ENCODE assay signal across 9 cellular contexts in the genomic region with DNA sequence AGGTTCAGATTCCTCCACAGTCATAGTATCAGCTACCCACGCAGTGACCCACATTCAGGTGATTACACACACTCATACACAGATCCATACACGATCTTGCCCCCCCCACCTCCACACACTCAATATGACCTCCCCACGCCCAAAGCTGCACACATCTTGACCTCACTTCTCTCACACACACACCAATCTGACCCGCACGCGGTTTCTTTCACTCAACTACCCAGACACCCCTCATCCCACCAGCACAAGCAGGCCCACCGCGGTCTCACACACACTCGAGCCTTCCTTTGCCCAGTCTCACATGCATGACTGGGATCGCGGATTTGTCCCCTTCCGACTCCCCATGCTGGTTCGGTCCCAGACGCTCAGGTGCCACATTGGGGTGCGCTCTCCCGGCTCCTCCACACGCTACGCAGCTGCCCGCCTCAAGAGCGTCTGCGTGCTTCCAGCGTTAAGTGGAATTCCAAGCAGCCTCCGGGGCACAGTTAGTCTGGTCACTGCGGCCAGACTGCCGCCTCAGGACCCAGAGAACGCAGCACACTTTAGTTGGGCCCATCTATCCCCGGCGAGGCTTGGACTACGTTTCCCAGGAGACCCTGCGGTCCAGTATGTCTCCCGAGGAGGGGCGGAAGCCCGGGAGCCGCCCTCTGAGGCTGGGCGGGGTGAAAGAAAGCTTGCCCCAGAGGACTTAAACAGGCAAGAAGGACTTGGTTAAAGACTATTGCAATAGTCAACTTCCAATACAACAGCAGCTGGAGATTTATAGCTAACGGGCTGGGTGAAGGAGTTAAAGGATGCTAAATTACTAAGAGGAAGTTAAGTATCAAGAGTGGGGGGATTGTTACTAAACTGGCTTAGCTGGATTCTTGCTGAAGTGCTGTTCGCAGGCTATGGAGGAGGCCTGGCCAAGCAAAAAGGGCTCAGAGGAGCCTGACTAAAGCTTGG. TPM values are rescaled to one million over a fixed set of nuclear protein-coding genes. Genes with fewer than 3 reads are reported as not detected.
DNase-seq lines count a peak whose midpoint lies in the region; ATAC-seq and TF ChIP-seq lines count a peak whose summit lies in the region.
"Had no signal": no experiment of that assay in that cellular context is flagged by ENCODE, and none has a peak within 500 bp of the region (broad histone marks: within the 10 kb centered on the region; RNA-seq: fewer than 3 reads in every experiment).

No MANE protein-coding gene starts in this region.

- ATAC-seq in HG03442 (IDR thresholded peaks at IDR 0.05; ENCODE audit: unreplicated experiment) = peak; percentile 82

- POLR2A ChIA-PET in activated CD4-positive, alpha-beta memory T cell treated with anti-CD3 and anti-CD28 coated beads for 36 hours (lab: Charles Lee) = interaction anchor here (0.6 to 4.0 kb wide), 16 partner anchors 11 to 930 kb away, joined by 3 to 61 read pairs (median 4); partner anchors contain the start of genes ZNF146, ZNF382, ZNF529 and ZNF540

- DNase-seq in BE2C (peak; percentile 90), GM19238 (ENCODE audit: insufficient read length, low spot score) (peak; percentile 81), NCI-H69 (lab: John Stamatoyannopoulos, UW) (peak; percentile 95), ecto neural progenitor cell (ENCODE audit: low spot score) (peak; percentile 91), lower leg skin (ENCODE audit: low spot score in 2 of 2) (peak; percentile 91 to 97)
- DNase-seq in activated CD4-positive, alpha-beta memory T cell treated with anti-CD3 and anti-CD28 coated beads for 36 hours = peak; percentile 94
- peak; percentile 92 for DNase-seq in stimulated activated CD4-positive, alpha-beta T cell treated with anti-CD3 and anti-CD28 coated beads, Interleukin-4, amount 100 ng/mL, for 24 hours

- WGBS in lower leg skin, 2 donors = 0% methylated on average over 34 to 37 of the region's 37 CpGs

- no peaks in the 10 kb centered on the region for H3K36me3 ChIP-seq in BE2C

- H3K27me3 ChIP-seq in BE2C = no peaks in the 10 kb centered on the region

- peaks cover 9% of the 10 kb centered on the region for H3K4me1 Mint-ChIP-seq in activated CD4-positive, alpha-beta memory T cell treated with anti-CD3 and anti-CD28 coated beads for 36 hours (ENCODE audit: low read depth)

- CTCF ChIA-PET in activated CD4-positive, alpha-beta memory T cell treated with anti-CD3 and anti-CD28 coated beads for 36 hours (lab: Charles Lee) = interaction anchor here (0.6 to 2.1 kb wide), 7 partner anchors 10 to 123 kb away, joined by 3 to 8 read pairs (median 3); partner anchors contain the start of genes ZNF568, ZNF790 and ZNF829

- no peaks in the 10 kb centered on the region for H3K27me3 Mint-ChIP-seq in activated CD4-positive, alpha-beta memory T cell treated with anti-CD3 and anti-CD28 coated beads for 36 hours

- no peak overlapping the region for H3K4me3 Mint-ChIP-seq in activated CD4-positive, alpha-beta memory T cell treated with anti-CD3 and anti-CD28 coated beads for 36 hours
- H3K4me3 Mint-ChIP-seq: T-helper 1 cell treated with Interleukin-12 subunit alpha and Interleukin-12 subunit beta and Interleukin-4 antibody, amounts not matched to agents 30 μg/mL and 1 μg/mL, for 36 hours had no signal

- intact Hi-C loops in activated CD4-positive, alpha-beta memory T cell treated with anti-CD3 and anti-CD28 coated beads for 36 hours (cut with micrococcal nuclease) = loop anchor here (1.0 to 10.0 kb wide), 11 partner anchors 12 to 617 kb away; partner anchors contain the start of genes ZFP14, ZNF260, ZNF382 and ZNF383
- intact Hi-C loops in lower leg skin (cut with DNase I; ENCODE audit: low total_unique reads) = no loop called here

- H3K9me3 ChIP-seq in BE2C = no peaks in the 10 kb centered on the region

- TF ChIP-seq POLR2A in lower leg skin (IDR thresholded peaks at IDR 0.05) = no peak

- H3K27ac Mint-ChIP-seq in activated CD4-positive, alpha-beta memory T cell treated with anti-CD3 and anti-CD28 coated beads for 36 hours = no peak overlapping the region
- H3K27ac Mint-ChIP-seq: T-helper 1 cell treated with Interleukin-12 subunit alpha and Interleukin-12 subunit beta and Interleukin-4 antibody, amounts not matched to agents 30 μg/mL and 1 μg/mL, for 36 hours had no signal

- H3K9me3 Mint-ChIP-seq in activated CD4-positive, alpha-beta memory T cell treated with anti-CD3 and anti-CD28 coated beads for 36 hours = peaks cover 22% of the 10 kb centered on the region

- TF ChIP-seq CTCF in BE2C (IDR thresholded peaks at IDR 0.05; ENCODE audit: low read depth, low read length) = no peak
- TF ChIP-seq CTCF in lower leg skin (IDR thresholded peaks at IDR 0.05) = no peak

- H3K36me3 Mint-ChIP-seq in activated CD4-positive, alpha-beta memory T cell treated with anti-CD3 and anti-CD28 coated beads for 36 hours = peaks cover 51% of the 10 kb centered on the region

- H3K4me1 ChIP-seq in BE2C = no peaks in the 10 kb centered on the region

- H3K4me3 ChIP-seq in BE2C (ENCODE audit: low read depth, low read length) = peak overlapping the region; percentile 75
- peak overlapping the region; percentile 68 for H3K4me3 ChIP-seq in lower leg skin (ENCODE audit: low read depth, poor library complexity, severe bottlenecking)

RNA-seq across cellular contexts. Expression of gene ZNF345, which starts 0.7 kb away (rescaled TPM):
- polyA plus RNA-seq in BE2C (2012; ENCODE audit: insufficient read depth, insufficient read length, low read depth) = not detected
- 1 to 10 TPM; 3.8 to 4.2 TPM for total RNA-seq in activated CD4-positive, alpha-beta memory T cell treated with anti-CD3 and anti-CD28 coated beads for 36 hours
- total RNA-seq in lower leg skin = 1 to 10 TPM; 3.6 to 8.6 (median 5.4) TPM

RNA-seq across cellular contexts. Expression of gene ZNF790, which starts 11.8 kb away (rescaled TPM):
- 2.7 TPM for polyA plus RNA-seq in BE2C (2012; ENCODE audit: insufficient read depth, insufficient read length, low read depth)
- total RNA-seq in activated CD4-positive, alpha-beta memory T cell treated with anti-CD3 and anti-CD28 coated beads for 36 hours = 1 to 10 TPM; 6.1 to 6.9 TPM
- 1 to 10 TPM; 3.5 to 9.1 (median 4.2) TPM for total RNA-seq in lower leg skin

Comparison
In these comparisons a context has a peak if more than half of its experiments do, and no peak if none do; other contexts are left out.
1. Peak in every context shown above with its lines: DNase-seq, ATAC-seq and H3K4me3 ChIP-seq.